In the genomic region with DNA sequence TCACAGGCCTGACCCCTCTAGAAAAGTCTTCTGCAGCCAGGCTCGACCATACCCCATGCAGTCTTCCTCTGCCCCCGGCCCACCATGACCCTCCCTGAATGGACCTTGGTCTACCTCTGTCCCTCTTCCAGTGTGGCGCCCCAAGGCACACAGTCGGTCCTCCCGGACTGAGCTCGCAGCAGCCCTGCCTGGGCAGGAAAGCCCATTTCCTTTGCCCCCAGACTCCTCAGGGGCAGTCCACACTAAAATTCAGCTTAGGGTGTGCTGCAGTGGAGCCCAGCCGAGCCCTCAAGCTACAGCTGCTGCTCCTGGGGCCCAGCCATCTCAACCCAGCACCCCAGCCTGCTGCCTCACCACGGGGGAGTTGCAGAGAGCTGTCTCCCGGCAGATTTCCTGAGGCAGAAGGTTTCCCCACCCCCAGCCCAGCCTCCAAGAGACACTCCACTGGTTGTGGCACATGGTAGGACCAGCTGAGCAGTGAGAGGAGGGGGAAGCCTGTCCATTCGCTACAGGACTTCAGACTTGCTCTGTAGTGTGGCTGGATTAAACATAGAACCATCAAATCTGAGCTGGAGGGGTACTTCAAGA, we compare ENCODE assay signal across 1 cellular context.
TF ChIP-seq lines count a peak whose summit lies in the region.

No MANE protein-coding gene starts in this region.

TF ChIP-seq in SK-N-SH, 30 proteins besides CTCF, POLR2A, EP300 and RAD21 (continued from another document):
- TF ChIP-seq, protein P1, sequence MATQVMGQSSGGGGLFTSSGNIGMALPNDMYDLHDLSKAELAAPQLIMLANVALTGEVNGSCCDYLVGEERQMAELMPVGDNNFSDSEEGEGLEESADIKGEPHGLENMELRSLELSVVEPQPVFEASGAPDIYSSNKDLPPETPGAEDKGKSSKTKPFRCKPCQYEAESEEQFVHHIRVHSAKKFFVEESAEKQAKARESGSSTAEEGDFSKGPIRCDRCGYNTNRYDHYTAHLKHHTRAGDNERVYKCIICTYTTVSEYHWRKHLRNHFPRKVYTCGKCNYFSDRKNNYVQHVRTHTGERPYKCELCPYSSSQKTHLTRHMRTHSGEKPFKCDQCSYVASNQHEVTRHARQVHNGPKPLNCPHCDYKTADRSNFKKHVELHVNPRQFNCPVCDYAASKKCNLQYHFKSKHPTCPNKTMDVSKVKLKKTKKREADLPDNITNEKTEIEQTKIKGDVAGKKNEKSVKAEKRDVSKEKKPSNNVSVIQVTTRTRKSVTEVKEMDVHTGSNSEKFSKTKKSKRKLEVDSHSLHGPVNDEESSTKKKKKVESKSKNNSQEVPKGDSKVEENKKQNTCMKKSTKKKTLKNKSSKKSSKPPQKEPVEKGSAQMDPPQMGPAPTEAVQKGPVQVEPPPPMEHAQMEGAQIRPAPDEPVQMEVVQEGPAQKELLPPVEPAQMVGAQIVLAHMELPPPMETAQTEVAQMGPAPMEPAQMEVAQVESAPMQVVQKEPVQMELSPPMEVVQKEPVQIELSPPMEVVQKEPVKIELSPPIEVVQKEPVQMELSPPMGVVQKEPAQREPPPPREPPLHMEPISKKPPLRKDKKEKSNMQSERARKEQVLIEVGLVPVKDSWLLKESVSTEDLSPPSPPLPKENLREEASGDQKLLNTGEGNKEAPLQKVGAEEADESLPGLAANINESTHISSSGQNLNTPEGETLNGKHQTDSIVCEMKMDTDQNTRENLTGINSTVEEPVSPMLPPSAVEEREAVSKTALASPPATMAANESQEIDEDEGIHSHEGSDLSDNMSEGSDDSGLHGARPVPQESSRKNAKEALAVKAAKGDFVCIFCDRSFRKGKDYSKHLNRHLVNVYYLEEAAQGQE (IDR thresholded peaks at IDR 0.05; ENCODE audit: low read depth, low read length): no peak
- TF ChIP-seq ZBTB33 (IDR thresholded peaks at IDR 0.05; ENCODE audit: borderline replicate concordance, low read depth) (no peak), RXRA (IDR thresholded peaks at IDR 0.05; ENCODE audit: borderline replicate concordance, low read depth) (no peak), FOSL2 (IDR thresholded peaks at IDR 0.05; ENCODE audit: borderline replicate concordance, low read depth) (no peak), SMC3 (IDR thresholded peaks at IDR 0.05; ENCODE audit: low read depth, low read length) (no peak), PBX3 (IDR thresholded peaks at IDR 0.05) (no peak)
